ENCODE assay signal across 27 cellular contexts in the genomic region with DNA sequence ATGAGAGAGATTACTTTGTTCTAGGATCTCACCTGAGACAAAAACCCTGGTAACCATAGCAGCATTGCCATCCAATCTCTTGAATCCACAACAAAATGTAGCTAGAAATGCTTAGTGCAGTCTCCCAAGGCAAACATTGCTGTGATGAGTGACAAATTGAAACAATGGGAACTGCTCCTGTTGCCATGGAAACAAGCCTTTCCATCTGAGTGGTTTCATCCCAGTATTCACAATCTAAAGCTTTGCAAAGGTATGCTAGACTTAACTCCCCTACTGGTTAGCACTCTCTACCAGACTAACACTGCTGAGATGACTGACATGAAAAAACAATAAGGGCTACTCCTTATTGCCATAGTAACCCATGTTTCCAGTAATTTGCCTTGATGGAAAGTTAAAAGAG.
A peak's percentile ranks its signal among the peaks of the same experiment; 100 is the strongest.
DNase-seq lines count a peak whose midpoint lies in the region; ATAC-seq and TF ChIP-seq lines count a peak whose summit lies in the region.
"Had no signal": no experiment of that assay in that cellular context is flagged by ENCODE, and none has a peak within 500 bp of the region (broad histone marks: within the 10 kb centered on the region; RNA-seq: fewer than 3 reads in every experiment).

No MANE protein-coding gene starts in this region.

- no peak for TF ChIP-seq CTCF in WTC11 (IDR thresholded peaks at IDR 0.05)
- TF ChIP-seq CTCF in retinal pigment epithelial cell (conservative IDR thresholded peaks at IDR 0.05; ENCODE audit: low read depth, low read length): no peak
- no peak for TF ChIP-seq CTCF in progenitor cell of endocrine pancreas (IDR thresholded peaks at IDR 0.05; ENCODE audit: unreplicated experiment)

- intact Hi-C loops in left ventricle myocardium superior (cut with micrococcal nuclease): no loop called here

- H3K27me3 Mint-ChIP-seq in WTC11 (ENCODE audit: low read depth): no peaks in the 10 kb centered on the region
- H3K27me3 Mint-ChIP-seq in progenitor cell of endocrine pancreas: no peaks in the 10 kb centered on the region
- H3K27me3 Mint-ChIP-seq: activated naive CD4-positive, alpha-beta T cell treated with anti-CD3 and anti-CD28 coated beads, Interleukin-2, amount 10 ng/mL, durations not matched to agents 7 days and 5 days; IgD-negative memory B cell; T-helper 17 cell had no signal

- H3K4me1 Mint-ChIP-seq in WTC11: 0 out of 2 replicates have a peak, but pooled peaks cover 3% of the 10 kb centered on the region
- peaks cover 7% of the 10 kb centered on the region for H3K4me1 Mint-ChIP-seq in progenitor cell of endocrine pancreas (ENCODE audit: low read depth)
- H3K4me1 Mint-ChIP-seq: activated naive CD4-positive, alpha-beta T cell treated with anti-CD3 and anti-CD28 coated beads, Interleukin-2, amount 10 ng/mL, durations not matched to agents 7 days and 5 days; IgD-negative memory B cell; T-helper 17 cell had no signal

- H3K4me3 ChIP-seq in retinal pigment epithelial cell (ENCODE audit: low read length): no peak overlapping the region
- H3K4me3 ChIP-seq: A549, SJCRH30 had no signal

- H3K27ac Mint-ChIP-seq in WTC11: no peak overlapping the region
- no peak overlapping the region for H3K27ac Mint-ChIP-seq in progenitor cell of endocrine pancreas
- H3K27ac Mint-ChIP-seq: activated naive CD4-positive, alpha-beta T cell treated with anti-CD3 and anti-CD28 coated beads, Interleukin-2, amount 10 ng/mL, durations not matched to agents 7 days and 5 days; activated T-cell treated with anti-CD3 and anti-CD28 coated beads, Interleukin-2, amount 50 U/mL, for 72 hours; IgD-negative memory B cell; T-helper 17 cell had no signal

- H3K9me3 Mint-ChIP-seq in WTC11: no peaks in the 10 kb centered on the region
- no peaks in the 10 kb centered on the region for H3K9me3 Mint-ChIP-seq in progenitor cell of endocrine pancreas (ENCODE audit: low read depth)

- H3K36me3 Mint-ChIP-seq in WTC11 (no peaks in the 10 kb centered on the region), progenitor cell of endocrine pancreas (ENCODE audit: insufficient read depth) (no peaks in the 10 kb centered on the region)
- H3K36me3 Mint-ChIP-seq: activated naive CD4-positive, alpha-beta T cell treated with anti-CD3 and anti-CD28 coated beads, Interleukin-2, amount 10 ng/mL, durations not matched to agents 7 days and 5 days; IgD-negative memory B cell had no signal

- CTCF ChIA-PET in WTC11 (lab: Charles Lee): no interaction called here

- ATAC-seq in WTC11 (peak; percentile 28; the same call in 1 of the 2 replicates), left ventricle myocardium superior (no peak)
- ATAC-seq: A549; activated T-cell treated with anti-CD3 and anti-CD28 coated beads, Interleukin-2, amount 50 U/mL, for 72 hours; sciatic nerve; T-helper 17 cell had no signal

- DNase-seq in NCI-H446 (lab: John Stamatoyannopoulos, UW) (peak; percentile 1 to 14), NCI-H446 treated with DMSO at 0.1 percent for 48 hours (lab: John Stamatoyannopoulos, UW) (no peak), WTC11 (ENCODE audit: low spot score) (no peak), iPS-NIHi11 (ENCODE audit: low spot score) (peak; percentile 33), retinal pigment epithelial cell (ENCODE audit: low read depth) (peak; percentile 7), progenitor cell of endocrine pancreas (ENCODE audit: low spot score, unreplicated experiment) (no peak), DMS 273 treated with DMSO at 0.1 percent for 48 hours (lab: John Stamatoyannopoulos, UW) (no peak), left ventricle myocardium superior (no peak)
- DNase-seq: activated CD4-positive, alpha-beta T cell treated with anti-CD3 and anti-CD28 coated beads for 4 hours; activated naive CD4-positive, alpha-beta T cell treated with anti-CD3 and anti-CD28 coated beads, Interleukin-2, amount 10 ng/mL, durations not matched to agents 7 days and 5 days; activated T-cell treated with anti-CD3 and anti-CD28 coated beads, Interleukin-2, amount 50 U/mL, for 72 hours; BE2C; Caco-2; central memory CD4-positive, alpha-beta T cell; dermis blood vessel endothelial cell; foreskin melanocyte; GOT3; kidney; mammary epithelial cell; MM.1S; NCI-H187 treated with DMSO at 0.1 percent for 48 hours; SJCRH30; stimulated activated CD4-positive, alpha-beta T cell treated with anti-CD3 and anti-CD28 coated beads, Interleukin-15, amount 100 ng/mL, for 24 hours; T-helper 17 cell had no signal

- POLR2A ChIA-PET in WTC11 (lab: Charles Lee): no interaction called here

- H3K4me3 Mint-ChIP-seq in WTC11: no peak overlapping the region
- H3K4me3 Mint-ChIP-seq in progenitor cell of endocrine pancreas (ENCODE audit: low read depth): no peak overlapping the region
- H3K4me3 Mint-ChIP-seq: activated naive CD4-positive, alpha-beta T cell treated with anti-CD3 and anti-CD28 coated beads, Interleukin-2, amount 10 ng/mL, durations not matched to agents 7 days and 5 days; activated T-cell treated with anti-CD3 and anti-CD28 coated beads, Interleukin-2, amount 50 U/mL, for 72 hours; IgD-negative memory B cell; T-helper 17 cell had no signal

TF ChIP-seq in WTC11, 78 proteins besides CTCF, POLR2A, EP300 and RAD21:
- TF ChIP-seq, protein P1, sequence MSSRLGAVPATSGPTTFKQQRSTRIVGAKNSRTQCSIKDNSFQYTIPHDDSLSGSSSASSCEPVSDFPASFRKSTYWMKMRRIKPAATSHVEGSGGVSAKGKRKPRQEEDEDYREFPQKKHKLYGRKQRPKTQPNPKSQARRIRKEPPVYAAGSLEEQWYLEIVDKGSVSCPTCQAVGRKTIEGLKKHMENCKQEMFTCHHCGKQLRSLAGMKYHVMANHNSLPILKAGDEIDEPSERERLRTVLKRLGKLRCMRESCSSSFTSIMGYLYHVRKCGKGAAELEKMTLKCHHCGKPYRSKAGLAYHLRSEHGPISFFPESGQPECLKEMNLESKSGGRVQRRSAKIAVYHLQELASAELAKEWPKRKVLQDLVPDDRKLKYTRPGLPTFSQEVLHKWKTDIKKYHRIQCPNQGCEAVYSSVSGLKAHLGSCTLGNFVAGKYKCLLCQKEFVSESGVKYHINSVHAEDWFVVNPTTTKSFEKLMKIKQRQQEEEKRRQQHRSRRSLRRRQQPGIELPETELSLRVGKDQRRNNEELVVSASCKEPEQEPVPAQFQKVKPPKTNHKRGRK (CRISPR knock-in tag; IDR thresholded peaks at IDR 0.05; ENCODE audit: borderline replicate concordance): no peak
- TF ChIP-seq GTF2I (CRISPR knock-in tag; conservative IDR thresholded peaks at IDR 0.05) (no peak), TEAD4 (CRISPR knock-in tag; IDR thresholded peaks at IDR 0.05) (no peak)
- TF ChIP-seq, protein P2, sequence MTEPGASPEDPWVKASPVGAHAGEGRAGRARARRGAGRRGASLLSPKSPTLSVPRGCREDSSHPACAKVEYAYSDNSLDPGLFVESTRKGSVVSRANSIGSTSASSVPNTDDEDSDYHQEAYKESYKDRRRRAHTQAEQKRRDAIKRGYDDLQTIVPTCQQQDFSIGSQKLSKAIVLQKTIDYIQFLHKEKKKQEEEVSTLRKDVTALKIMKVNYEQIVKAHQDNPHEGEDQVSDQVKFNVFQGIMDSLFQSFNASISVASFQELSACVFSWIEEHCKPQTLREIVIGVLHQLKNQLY (CRISPR knock-in tag; IDR thresholded peaks at IDR 0.05): no peak
TF ChIP-seq in WTC11: peak in this region for 0.

Comparison
In these comparisons a context has a peak if more than half of its experiments do, and no peak if none do; other contexts are left out.
1. DNase-seq: peak in NCI-H446 (2 of 2), iPS-NIHi11 (single experiment) and retinal pigment epithelial cell (single experiment); none in NCI-H446 treated with DMSO at 0.1 percent for 48 hours (single experiment), WTC11 (single experiment), progenitor cell of endocrine pancreas (single experiment), DMS 273 treated with DMSO at 0.1 percent for 48 hours (single experiment) and left ventricle myocardium superior (single experiment).